In genomic region chr9:92439921-92440750, GRCh38 we compare ENCODE assay signal across 14 cellular contexts. TPM values are rescaled to one million over a fixed set of nuclear protein-coding genes. Genes with fewer than 3 reads are reported as not detected.
DNase-seq lines count a peak whose midpoint lies in the region; ATAC-seq, FAIRE-seq and TF ChIP-seq lines count a peak whose summit lies in the region.
"Had no signal": no experiment of that assay in that cellular context is flagged by ENCODE, and none has a peak within 500 bp of the region (broad histone marks: within the 10 kb centered on the region; RNA-seq: fewer than 3 reads in every experiment).

No MANE protein-coding gene starts in this region.

- no peaks in the 10 kb centered on the region for H3K9me2 ChIP-seq in GM23248 (ENCODE audit: insufficient read depth)

- H3K4me2 ChIP-seq in A549 (no peak overlapping the region), GM23248 (ENCODE audit: unreplicated experiment) (peak overlapping the region; percentile 4), astrocyte (ENCODE audit: low read length) (peak overlapping the region; percentile 3)

- POLR2A ChIA-PET in A549 (lab: Yijun Ruan, JAX) = no interaction called here

- no peak overlapping the region for H3K9ac ChIP-seq in GM23248
- no peak overlapping the region for H3K9ac ChIP-seq in astrocyte (ENCODE audit: low read length)

- H3K36me3 ChIP-seq in GM23248 (ENCODE audit: low read depth) (no peaks in the 10 kb centered on the region), astrocyte (ENCODE audit: insufficient read depth, low read length) (no peaks in the 10 kb centered on the region), mucosa of descending colon (ENCODE audit: low read depth) (no peaks in the 10 kb centered on the region), spleen (no peaks in the 10 kb centered on the region)
- H3K36me3 ChIP-seq: gastroesophageal sphincter, left lung, ovary had no signal

- TF ChIP-seq CTCF in A549 (IDR thresholded peaks at IDR 0.05) (no peak), astrocyte (IDR thresholded peaks at IDR 0.05; ENCODE audit: insufficient read depth, low read depth, low read length) (no peak), mucosa of descending colon (IDR thresholded peaks at IDR 0.05) (no peak), spleen (IDR thresholded peaks at IDR 0.05 in 8 of 11, conservative IDR thresholded peaks at IDR 0.05 in 3 of 11) (no peak)

- no peaks in the 10 kb centered on the region for H3K9me3 ChIP-seq in A549
- no peaks in the 10 kb centered on the region for H3K9me3 ChIP-seq in GM23248 (ENCODE audit: low read depth)
- no peaks in the 10 kb centered on the region for H3K9me3 ChIP-seq in astrocyte (ENCODE audit: insufficient read depth, low read depth, low read length)
- no peaks in the 10 kb centered on the region for H3K9me3 ChIP-seq in mucosa of descending colon
- no peaks in the 10 kb centered on the region for H3K9me3 ChIP-seq in spleen
- H3K9me3 ChIP-seq: gastroesophageal sphincter, left lung, ovary had no signal

- no peaks in the 10 kb centered on the region for H3K27me3 Mint-ChIP-seq in astrocyte (ENCODE audit: low read depth, unreplicated experiment)

- FAIRE-seq in A549 (lab: Jason Lieb, UNC) = no peak
- no peak for FAIRE-seq in astrocyte (lab: Jason Lieb, UNC)

- TF ChIP-seq RAD21 in A549 (conservative IDR thresholded peaks at IDR 0.05 in 1 of 2, IDR thresholded peaks at IDR 0.05 in 1 of 2) = no peak

- TF ChIP-seq POLR2A in A549 (IDR thresholded peaks at IDR 0.05; ENCODE audit: low read length) (no peak), spleen (IDR thresholded peaks at IDR 0.05) (no peak)

- no peak for TF ChIP-seq EP300 in A549 (IDR thresholded peaks at IDR 0.05)

- CTCF ChIA-PET in A549 (lab: Yijun Ruan, JAX) = interaction anchor here (0.6 to 4.6 kb wide), 11 partner anchors 22 to 305 kb away, joined by 3 to 27 read pairs (median 3); partner anchors contain the start of gene CENPP

- H3K4me1 ChIP-seq in A549 (no peaks in the 10 kb centered on the region), GM23248 (ENCODE audit: insufficient read depth) (peaks cover 9% of the 10 kb centered on the region), astrocyte (ENCODE audit: insufficient read depth, low read length) (peaks cover 8% of the 10 kb centered on the region), mucosa of descending colon (ENCODE audit: low read depth) (no peaks in the 10 kb centered on the region), spleen (peaks cover 0 to 7% (median 0%) of the 10 kb centered on the region in 6 donors)
- H3K4me1 ChIP-seq: left lung had no signal

- H2AFZ ChIP-seq in GM23248 = no peak overlapping the region
- no peak overlapping the region for H2AFZ ChIP-seq in astrocyte (ENCODE audit: low read depth, low read length)

- no peaks in the 10 kb centered on the region for H4K20me1 ChIP-seq in GM23248 (ENCODE audit: insufficient read depth)
- no peaks in the 10 kb centered on the region for H4K20me1 ChIP-seq in astrocyte (ENCODE audit: insufficient read depth, low read length)

- H3K27me3 ChIP-seq in GM23248 (replicated peaks; ENCODE audit: insufficient read depth) = no peaks in the 10 kb centered on the region
- no peaks in the 10 kb centered on the region for H3K27me3 ChIP-seq in astrocyte (ENCODE audit: insufficient read depth, low read length)
- H3K27me3 ChIP-seq in spleen (replicated peaks in 1 of 7) = no peaks in the 10 kb centered on the region
- H3K27me3 ChIP-seq: gastroesophageal sphincter, left lung, ovary had no signal

- intact Hi-C loops in mucosa of descending colon (cut with DNase I, micrococcal nuclease) (no loop called here), spleen (cut with DNase I; ENCODE audit: low total_unique reads) (loop anchor here (10.0 kb wide), 1 partner anchor 305 kb away; no protein-coding TSS in a partner anchor)

- H3K9me3 Mint-ChIP-seq in astrocyte (ENCODE audit: unreplicated experiment) = no peaks in the 10 kb centered on the region

- H3F3A ChIP-seq in GM23248 (ENCODE audit: insufficient read depth) = 0 out of 2 replicates have a peak, but pooled peaks cover 4% of the 10 kb centered on the region

- ATAC-seq in A549 (no peak), mucosa of descending colon (no peak)
- ATAC-seq: gastroesophageal sphincter, left lung had no signal

- H3K27ac ChIP-seq in A549 (no peak overlapping the region), GM23248 (no peak overlapping the region), astrocyte (ENCODE audit: low read depth, low read length) (peak overlapping the region; percentile 4), spleen (peak overlapping the region in 4 of 8 donors; percentile 2 to 46 (median 32))
- H3K27ac ChIP-seq: C4-2B, gastroesophageal sphincter, HL-60, left lung, ovary had no signal

- 69% methylated on average over 5 of the region's 5 CpGs for WGBS in A549 (ENCODE audit: missing lambda C conversion rate)
- 62 to 68% methylated on average over 5 of the region's 5 CpGs for WGBS in GM23248 (ENCODE audit: low coverage in 1 of 2, low lambda C conversion rate in 2 of 2, missing lambda C conversion rate in 2 of 2), 2 experiments
- 85 to 88% (median 87%) methylated on average over 5 of the region's 5 CpGs for WGBS in spleen, 5 donors

- no peak for DNase-seq in A549 (ENCODE audit: low read depth in 1 of 2, low spot score in 1 of 2)
- DNase-seq in GM23248 = peak; percentile 86
- DNase-seq in astrocyte (ENCODE audit: low read depth) = peak; percentile 93
- DNase-seq in hepatic stellate cell (ENCODE audit: low spot score) = peak; percentile 37
- DNase-seq in NCI-H748 (lab: John Stamatoyannopoulos, UW; ENCODE audit: unreplicated experiment) = no peak
- no peak for DNase-seq in mucosa of descending colon
- DNase-seq in COLO668 (lab: John Stamatoyannopoulos, UW; ENCODE audit: unreplicated experiment) = no peak
- no peak for DNase-seq in spleen
- DNase-seq: left lung, ovary had no signal

- H3K36me3 Mint-ChIP-seq in astrocyte (ENCODE audit: low read depth, unreplicated experiment) = no peaks in the 10 kb centered on the region

- no peak overlapping the region for H3K4me3 Mint-ChIP-seq in astrocyte (ENCODE audit: unreplicated experiment)

- H3K27ac Mint-ChIP-seq in astrocyte (ENCODE audit: unreplicated experiment) = peak overlapping the region; percentile 12

- H3K4me3 ChIP-seq in A549 (no peak overlapping the region), GM23248 (no peak overlapping the region), astrocyte (ENCODE audit: insufficient read depth, low read depth, low read length) (no peak overlapping the region), mucosa of descending colon (no peak overlapping the region), spleen (no peak overlapping the region)
- H3K4me3 ChIP-seq: gastroesophageal sphincter, left lung, ovary had no signal

- H3K4me1 Mint-ChIP-seq in astrocyte (ENCODE audit: low read depth, unreplicated experiment) = peaks cover 8% of the 10 kb centered on the region

- in situ Hi-C loops in GM23248 (cut with MboI) = loop anchor here (10.0 kb wide), 1 partner anchor 195 kb away; no protein-coding TSS in a partner anchor

- H3K79me2 ChIP-seq in GM23248 (ENCODE audit: insufficient read depth) = no peaks in the 10 kb centered on the region
- no peaks in the 10 kb centered on the region for H3K79me2 ChIP-seq in astrocyte (ENCODE audit: insufficient read depth, low read length)

TF ChIP-seq in A549, 52 proteins besides CTCF, POLR2A, EP300 and RAD21:
- TF ChIP-seq MYC (IDR thresholded peaks at IDR 0.05; ENCODE audit: borderline replicate concordance, low read length) = no peak
- peak; percentile 98 for TF ChIP-seq ZC3H11A (IDR thresholded peaks at IDR 0.05)

RNA-seq across cellular contexts. Expression of gene OMD, which starts 15.9 kb away (rescaled TPM):
- polyA plus RNA-seq in A549 (2011; rRNA removed) (not detected in 2 replicates), A549 (2017; fragmentation: RNase III; extraction: RNeasy Plus Mini Kit Qiagen cat#74134 plus additional on column Dnase treatment) (not detected in 3 replicates), GM23248 (2016; fragmentation: Nextera tagmentation; extraction: Ambion mirVana) (0.13 and 0.14 TPM in 2 replicates), spleen (1 to 10 TPM in 1 of 3 donors, under 1 TPM in 2; 0.28 to 1.0 (median 0.61) TPM)
- polyA plus RNA-seq in A549 (2012; cell fraction: cytosol; rRNA removed) = not detected in 2 replicates
- polyA plus RNA-seq in A549 (2012; cell fraction: nucleus; rRNA removed) = not detected in 2 replicates
- polyA minus RNA-seq in A549 (2011; rRNA and poly(A)+ RNA removed) = not detected in 2 replicates
- 0.11 TPM in 1 of 2 replicates, not detected in the other for total RNA-seq in GM23248 (2014; rRNA removed; shearing (Covaris generic))
- total RNA-seq in astrocyte (not detected in 2 replicates), mucosa of descending colon (1 to 10 TPM in 2 of 3 donors, under 1 TPM in 1; 0.87 to 5.1 (median 1.8) TPM), spleen (under 1 TPM in 6 of 7 donors, not detected in 1; 0.10 to 0.85 (median 0.57) TPM)
- total RNA-seq: T-helper 2 cell treated with Interferon-gamma antibody and Interleukin-4, amounts not matched to agents 100 ng/mL and 5 ng/mL, for 36 hours had no signal

RNA-seq across cellular contexts. Expression of gene OGN, which starts 35.8 kb away (rescaled TPM):
- polyA plus RNA-seq in A549 (2011; rRNA removed) = not detected in 2 replicates
- polyA plus RNA-seq in A549 (2012; cell fraction: cytosol; rRNA removed) = not detected in 2 replicates
- polyA plus RNA-seq in A549 (2012; cell fraction: nucleus; rRNA removed) = not detected in 2 replicates
- not detected in 3 replicates for polyA plus RNA-seq in A549 (2017; fragmentation: RNase III; extraction: RNeasy Plus Mini Kit Qiagen cat#74134 plus additional on column Dnase treatment)
- not detected in 2 replicates for polyA minus RNA-seq in A549 (2011; rRNA and poly(A)+ RNA removed)
- total RNA-seq in GM23248 (2014; rRNA removed; shearing (Covaris generic)) = 0.11 TPM in 1 of 2 replicates, not detected in the other
- polyA plus RNA-seq in GM23248 (2016; fragmentation: Nextera tagmentation; extraction: Ambion mirVana) = 0.16 and 0.23 TPM in 2 replicates
- not detected in 2 replicates for total RNA-seq in astrocyte
- total RNA-seq in mucosa of descending colon = 10 to 100 TPM in 1 of 3 donors, 1 to 10 TPM in 2; 2.1 to 28.3 (median 6.6) TPM
- total RNA-seq in spleen = 1 to 10 TPM in 1 of 7 donors, under 1 TPM in 5, not detected in 1; 0.14 to 1.2 (median 0.61) TPM
- polyA plus RNA-seq in spleen = 1 to 10 TPM in 1 of 3 donors, under 1 TPM in 2; 0.48 to 1.3 (median 0.57) TPM
- total RNA-seq: T-helper 2 cell treated with Interferon-gamma antibody and Interleukin-4, amounts not matched to agents 100 ng/mL and 5 ng/mL, for 36 hours had no signal

RNA-seq across cellular contexts. Expression of gene ASPN, which starts 42.2 kb away (rescaled TPM):
- polyA plus RNA-seq in A549 (2011; rRNA removed) (not detected in 2 replicates), A549 (2017; fragmentation: RNase III; extraction: RNeasy Plus Mini Kit Qiagen cat#74134 plus additional on column Dnase treatment) (not detected in 3 replicates), GM23248 (2016; fragmentation: Nextera tagmentation; extraction: Ambion mirVana) (5.1 and 5.3 TPM in 2 replicates), spleen (1 to 10 TPM in 1 of 3 donors, under 1 TPM in 2; 0.64 to 1.1 (median 0.83) TPM)
- polyA plus RNA-seq in A549 (2012; cell fraction: cytosol; rRNA removed) = not detected in 2 replicates
- not detected in 2 replicates for polyA plus RNA-seq in A549 (2012; cell fraction: nucleus; rRNA removed)
- not detected in 2 replicates for polyA minus RNA-seq in A549 (2011; rRNA and poly(A)+ RNA removed)
- 5.7 and 6.3 TPM in 2 replicates for total RNA-seq in GM23248 (2014; rRNA removed; shearing (Covaris generic))
- total RNA-seq in astrocyte (not detected in 2 replicates), mucosa of descending colon (1 to 10 TPM; 1.1 to 5.1 (median 1.3) TPM), spleen (1 to 10 TPM in 3 of 7 donors, under 1 TPM in 3, not detected in 1; 0.32 to 2.0 (median 1.0) TPM)
- total RNA-seq: T-helper 2 cell treated with Interferon-gamma antibody and Interleukin-4, amounts not matched to agents 100 ng/mL and 5 ng/mL, for 36 hours had no signal

Comparison
In these comparisons a context has a peak if more than half of its experiments do, and no peak if none do; other contexts are left out.
1. DNase-seq: peak in GM23248 (single experiment), astrocyte (single experiment) and hepatic stellate cell (single experiment); none in A549 (0 of 2), NCI-H748 (single experiment), mucosa of descending colon (0 of 3), COLO668 (single experiment) and spleen (single experiment).